ENCODE assay signal across 1 cellular context in the genomic region with DNA sequence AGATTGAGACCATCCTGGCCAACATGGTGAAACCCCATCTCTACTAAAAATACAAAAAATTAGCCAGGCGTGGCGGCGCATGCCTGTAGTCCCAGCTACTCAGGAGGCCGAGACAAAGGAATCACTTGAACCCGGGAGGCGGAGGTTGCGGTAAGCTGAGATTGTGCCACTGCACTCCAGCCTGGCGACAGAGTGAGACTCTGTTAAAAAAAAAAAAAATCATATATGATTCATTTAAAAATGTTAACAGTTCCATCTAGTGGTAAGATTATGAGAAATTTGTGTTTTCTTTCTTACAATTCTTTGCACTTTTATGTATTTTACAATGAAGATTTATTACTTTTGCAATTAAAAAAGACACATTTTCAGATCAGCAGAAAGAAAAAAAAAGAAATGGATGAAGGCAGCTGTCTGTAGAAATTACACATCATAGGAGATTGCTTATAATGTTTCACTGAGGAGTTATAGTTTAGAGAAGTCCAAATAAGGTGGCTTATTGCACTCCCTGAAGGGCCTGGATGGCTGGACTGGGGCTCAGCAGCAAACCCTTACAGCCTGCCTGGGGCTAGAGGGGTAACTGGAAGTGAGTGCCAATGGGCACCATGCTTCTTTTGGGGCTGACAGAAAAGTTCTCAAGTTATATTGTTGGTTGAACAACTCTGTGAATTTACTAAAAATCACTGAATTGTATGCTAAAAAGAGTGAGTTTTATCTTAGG.
TF ChIP-seq lines count a peak whose summit lies in the region.

No MANE protein-coding gene starts in this region.

TF ChIP-seq in IMR-90, 13 proteins besides CTCF, POLR2A, EP300 and RAD21 (continued from another document):
- TF ChIP-seq, protein P1, sequence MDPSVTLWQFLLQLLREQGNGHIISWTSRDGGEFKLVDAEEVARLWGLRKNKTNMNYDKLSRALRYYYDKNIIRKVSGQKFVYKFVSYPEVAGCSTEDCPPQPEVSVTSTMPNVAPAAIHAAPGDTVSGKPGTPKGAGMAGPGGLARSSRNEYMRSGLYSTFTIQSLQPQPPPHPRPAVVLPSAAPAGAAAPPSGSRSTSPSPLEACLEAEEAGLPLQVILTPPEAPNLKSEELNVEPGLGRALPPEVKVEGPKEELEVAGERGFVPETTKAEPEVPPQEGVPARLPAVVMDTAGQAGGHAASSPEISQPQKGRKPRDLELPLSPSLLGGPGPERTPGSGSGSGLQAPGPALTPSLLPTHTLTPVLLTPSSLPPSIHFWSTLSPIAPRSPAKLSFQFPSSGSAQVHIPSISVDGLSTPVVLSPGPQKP (IDR thresholded peaks at IDR 0.05; ENCODE audit: borderline replicate concordance, low read depth, low read length) = no peak
- TF ChIP-seq CHD1 (IDR thresholded peaks at IDR 0.05; ENCODE audit: low read depth, low read length) = no peak
